1 cellular context compared by ENCODE assay signal in genomic region chr1:154386643-154387352, GRCh38.
A peak's percentile ranks its signal among the peaks of the same experiment; 100 is the strongest.
TF ChIP-seq lines count a peak whose summit lies in the region.

No MANE protein-coding gene starts in this region.

TF ChIP-seq in K562, 482 proteins besides CTCF, POLR2A, EP300 and RAD21 (continued from another document and continues in another):
- TF ChIP-seq ZBTB33 (CRISPR knock-in tag; IDR thresholded peaks at IDR 0.05) (no peak), HOMEZ (CRISPR knock-in tag; IDR thresholded peaks at IDR 0.05) (no peak), JUN (IDR thresholded peaks at IDR 0.05; ENCODE audit: borderline replicate concordance, low read depth, low read length) (peak; percentile 20; the same call in 1 of the 2 replicates), JUN (CRISPR knock-in tag; IDR thresholded peaks at IDR 0.05; ENCODE audit: borderline replicate concordance) (no peak), ZNF444 (CRISPR knock-in tag; IDR thresholded peaks at IDR 0.05) (no peak), RCOR1 (IDR thresholded peaks at IDR 0.05; ENCODE audit: borderline replicate concordance in 1 of 2, low read depth in 2 of 2, low read length in 2 of 2) (peak in 1 of 2 experiments; percentile 45; a peak in 1 of 4 replicates), BRCA1 (IDR thresholded peaks at IDR 0.05) (no peak), BRCA1 (CRISPR knock-in tag; IDR thresholded peaks at IDR 0.05) (no peak), ZNF324 (CRISPR knock-in tag; IDR thresholded peaks at IDR 0.05) (no peak), CBFA2T2 (conservative IDR thresholded peaks at IDR 0.05) (no peak), CAMTA2 (CRISPR knock-in tag; conservative IDR thresholded peaks at IDR 0.05) (no peak), MAFK (IDR thresholded peaks at IDR 0.05; ENCODE audit: low read length) (no peak), KLF1 (tag; IDR thresholded peaks at IDR 0.05) (no peak), EP400 (IDR thresholded peaks at IDR 0.05) (peak; percentile 72), NEUROD1 (IDR thresholded peaks at IDR 0.05; ENCODE audit: borderline replicate concordance, low read depth, low read length, partially characterized antibody) (peak; percentile 8), CHCHD3 (CRISPR knock-in tag; IDR thresholded peaks at IDR 0.05) (no peak), ETV6 (IDR thresholded peaks at IDR 0.05; ENCODE audit: borderline replicate concordance in 1 of 2, low read depth in 2 of 2, low read length in 1 of 2) (peak in 1 of 2 experiments; percentile 92; a peak in 2 of 4 replicates), ETV6 (CRISPR knock-in tag; IDR thresholded peaks at IDR 0.05; ENCODE audit: borderline replicate concordance) (no peak), KAT7 (CRISPR knock-in tag; IDR thresholded peaks at IDR 0.05; ENCODE audit: borderline replicate concordance) (no peak; the same call in 1 of the 2 replicates), RBM22 (IDR thresholded peaks at IDR 0.05; ENCODE audit: low read depth, low read length, poor library complexity, severe bottlenecking) (no peak), MAZ (CRISPR knock-in tag; conservative IDR thresholded peaks at IDR 0.05 in 1 of 2, IDR thresholded peaks at IDR 0.05 in 1 of 2) (peak in 1 of 2 experiments; percentile 50; a peak in 1 of 4 replicates), TEAD1 (CRISPR knock-in tag; IDR thresholded peaks at IDR 0.05) (no peak), HMBOX1 (IDR thresholded peaks at IDR 0.05) (peak; percentile 69), ZNF785 (CRISPR knock-in tag; IDR thresholded peaks at IDR 0.05) (no peak), ZNF41 (CRISPR knock-in tag; conservative IDR thresholded peaks at IDR 0.05) (no peak), SMAD3 (CRISPR knock-in tag; conservative IDR thresholded peaks at IDR 0.05) (no peak), ZNF592 (IDR thresholded peaks at IDR 0.05) (peak; percentile 91), EGR1 (conservative IDR thresholded peaks at IDR 0.05) (peak; percentile 92), C11orf30 (IDR thresholded peaks at IDR 0.05; ENCODE audit: low read depth) (no peak), ETV1 (tag; conservative IDR thresholded peaks at IDR 0.05; ENCODE audit: low read depth) (no peak), MBD2 (IDR thresholded peaks at IDR 0.05; ENCODE audit: borderline replicate concordance, low read depth) (peak; percentile 39; the same call in 1 of the 2 replicates), THAP12 (CRISPR knock-in tag; IDR thresholded peaks at IDR 0.05) (peak; percentile 35; the same call in 1 of the 2 replicates)
- TF ChIP-seq, protein P1, sequence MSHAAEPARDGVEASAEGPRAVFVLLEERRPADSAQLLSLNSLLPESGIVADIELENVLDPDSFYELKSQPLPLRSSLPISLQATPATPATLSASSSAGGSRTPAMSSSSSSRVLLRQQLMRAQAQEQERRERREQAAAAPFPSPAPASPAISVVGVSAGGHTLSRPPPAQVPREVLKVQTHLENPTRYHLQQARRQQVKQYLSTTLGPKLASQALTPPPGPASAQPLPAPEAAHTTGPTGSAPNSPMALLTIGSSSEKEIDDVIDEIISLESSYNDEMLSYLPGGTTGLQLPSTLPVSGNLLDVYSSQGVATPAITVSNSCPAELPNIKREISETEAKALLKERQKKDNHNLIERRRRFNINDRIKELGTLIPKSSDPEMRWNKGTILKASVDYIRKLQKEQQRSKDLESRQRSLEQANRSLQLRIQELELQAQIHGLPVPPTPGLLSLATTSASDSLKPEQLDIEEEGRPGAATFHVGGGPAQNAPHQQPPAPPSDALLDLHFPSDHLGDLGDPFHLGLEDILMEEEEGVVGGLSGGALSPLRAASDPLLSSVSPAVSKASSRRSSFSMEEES (CRISPR knock-in tag; IDR thresholded peaks at IDR 0.05): no peak
- TF ChIP-seq, protein P2, sequence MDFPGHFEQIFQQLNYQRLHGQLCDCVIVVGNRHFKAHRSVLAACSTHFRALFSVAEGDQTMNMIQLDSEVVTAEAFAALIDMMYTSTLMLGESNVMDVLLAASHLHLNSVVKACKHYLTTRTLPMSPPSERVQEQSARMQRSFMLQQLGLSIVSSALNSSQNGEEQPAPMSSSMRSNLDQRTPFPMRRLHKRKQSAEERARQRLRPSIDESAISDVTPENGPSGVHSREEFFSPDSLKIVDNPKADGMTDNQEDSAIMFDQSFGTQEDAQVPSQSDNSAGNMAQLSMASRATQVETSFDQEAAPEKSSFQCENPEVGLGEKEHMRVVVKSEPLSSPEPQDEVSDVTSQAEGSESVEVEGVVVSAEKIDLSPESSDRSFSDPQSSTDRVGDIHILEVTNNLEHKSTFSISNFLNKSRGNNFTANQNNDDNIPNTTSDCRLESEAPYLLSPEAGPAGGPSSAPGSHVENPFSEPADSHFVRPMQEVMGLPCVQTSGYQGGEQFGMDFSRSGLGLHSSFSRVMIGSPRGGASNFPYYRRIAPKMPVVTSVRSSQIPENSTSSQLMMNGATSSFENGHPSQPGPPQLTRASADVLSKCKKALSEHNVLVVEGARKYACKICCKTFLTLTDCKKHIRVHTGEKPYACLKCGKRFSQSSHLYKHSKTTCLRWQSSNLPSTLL (IDR thresholded peaks at IDR 0.05): no peak
- TF ChIP-seq, protein P3, sequence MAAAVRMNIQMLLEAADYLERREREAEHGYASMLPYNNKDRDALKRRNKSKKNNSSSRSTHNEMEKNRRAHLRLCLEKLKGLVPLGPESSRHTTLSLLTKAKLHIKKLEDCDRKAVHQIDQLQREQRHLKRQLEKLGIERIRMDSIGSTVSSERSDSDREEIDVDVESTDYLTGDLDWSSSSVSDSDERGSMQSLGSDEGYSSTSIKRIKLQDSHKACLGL (CRISPR knock-in tag; IDR thresholded peaks at IDR 0.05; ENCODE audit: borderline replicate concordance, poor library complexity, severe bottlenecking): no peak
- TF ChIP-seq, protein P4, sequence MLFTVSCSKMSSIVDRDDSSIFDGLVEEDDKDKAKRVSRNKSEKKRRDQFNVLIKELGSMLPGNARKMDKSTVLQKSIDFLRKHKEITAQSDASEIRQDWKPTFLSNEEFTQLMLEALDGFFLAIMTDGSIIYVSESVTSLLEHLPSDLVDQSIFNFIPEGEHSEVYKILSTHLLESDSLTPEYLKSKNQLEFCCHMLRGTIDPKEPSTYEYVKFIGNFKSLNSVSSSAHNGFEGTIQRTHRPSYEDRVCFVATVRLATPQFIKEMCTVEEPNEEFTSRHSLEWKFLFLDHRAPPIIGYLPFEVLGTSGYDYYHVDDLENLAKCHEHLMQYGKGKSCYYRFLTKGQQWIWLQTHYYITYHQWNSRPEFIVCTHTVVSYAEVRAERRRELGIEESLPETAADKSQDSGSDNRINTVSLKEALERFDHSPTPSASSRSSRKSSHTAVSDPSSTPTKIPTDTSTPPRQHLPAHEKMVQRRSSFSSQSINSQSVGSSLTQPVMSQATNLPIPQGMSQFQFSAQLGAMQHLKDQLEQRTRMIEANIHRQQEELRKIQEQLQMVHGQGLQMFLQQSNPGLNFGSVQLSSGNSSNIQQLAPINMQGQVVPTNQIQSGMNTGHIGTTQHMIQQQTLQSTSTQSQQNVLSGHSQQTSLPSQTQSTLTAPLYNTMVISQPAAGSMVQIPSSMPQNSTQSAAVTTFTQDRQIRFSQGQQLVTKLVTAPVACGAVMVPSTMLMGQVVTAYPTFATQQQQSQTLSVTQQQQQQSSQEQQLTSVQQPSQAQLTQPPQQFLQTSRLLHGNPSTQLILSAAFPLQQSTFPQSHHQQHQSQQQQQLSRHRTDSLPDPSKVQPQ (CRISPR knock-in tag; IDR thresholded peaks at IDR 0.05; ENCODE audit: borderline replicate concordance): no peak
- TF ChIP-seq, protein P5, sequence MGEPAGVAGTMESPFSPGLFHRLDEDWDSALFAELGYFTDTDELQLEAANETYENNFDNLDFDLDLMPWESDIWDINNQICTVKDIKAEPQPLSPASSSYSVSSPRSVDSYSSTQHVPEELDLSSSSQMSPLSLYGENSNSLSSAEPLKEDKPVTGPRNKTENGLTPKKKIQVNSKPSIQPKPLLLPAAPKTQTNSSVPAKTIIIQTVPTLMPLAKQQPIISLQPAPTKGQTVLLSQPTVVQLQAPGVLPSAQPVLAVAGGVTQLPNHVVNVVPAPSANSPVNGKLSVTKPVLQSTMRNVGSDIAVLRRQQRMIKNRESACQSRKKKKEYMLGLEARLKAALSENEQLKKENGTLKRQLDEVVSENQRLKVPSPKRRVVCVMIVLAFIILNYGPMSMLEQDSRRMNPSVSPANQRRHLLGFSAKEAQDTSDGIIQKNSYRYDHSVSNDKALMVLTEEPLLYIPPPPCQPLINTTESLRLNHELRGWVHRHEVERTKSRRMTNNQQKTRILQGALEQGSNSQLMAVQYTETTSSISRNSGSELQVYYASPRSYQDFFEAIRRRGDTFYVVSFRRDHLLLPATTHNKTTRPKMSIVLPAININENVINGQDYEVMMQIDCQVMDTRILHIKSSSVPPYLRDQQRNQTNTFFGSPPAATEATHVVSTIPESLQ (CRISPR knock-in tag; IDR thresholded peaks at IDR 0.05): no peak
